In the genomic region with DNA sequence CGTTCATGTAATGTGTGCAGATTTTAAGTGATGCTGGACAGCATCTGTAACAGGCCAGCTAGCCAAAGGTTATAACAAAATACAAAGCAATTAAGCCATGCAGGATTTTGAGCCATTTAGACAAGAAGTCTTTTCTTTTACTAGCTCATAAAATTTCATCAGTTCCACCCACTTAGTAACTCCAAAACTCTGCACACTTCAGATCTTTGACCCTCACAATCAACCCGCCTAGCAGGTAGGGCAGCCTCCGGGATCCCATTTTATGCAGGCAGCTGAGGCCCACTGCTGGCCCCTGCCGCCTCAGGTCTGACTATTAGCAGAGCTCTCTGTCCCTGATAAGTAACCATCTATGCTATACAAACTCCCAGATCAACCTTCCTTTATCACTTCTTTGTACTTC, we compare ENCODE assay signal across 20 cellular contexts.
DNase-seq lines count a peak whose midpoint lies in the region; ATAC-seq and TF ChIP-seq lines count a peak whose summit lies in the region.
"Had no signal": no experiment of that assay in that cellular context is flagged by ENCODE, and none has a peak within 500 bp of the region (broad histone marks: within the 10 kb centered on the region; RNA-seq: fewer than 3 reads in every experiment).

No MANE protein-coding gene starts in this region.

- no peak for TF ChIP-seq CTCF in HEK293 (tag by site-specific recombination; IDR thresholded peaks at IDR 0.05)
- no peak for TF ChIP-seq CTCF in nephron progenitor cell (IDR thresholded peaks at IDR 0.05)

- intact Hi-C loops in dendritic cell treated with granulocyte-macrophage colony-stimulating factor and Interleukin-4, amounts not matched to agents 40 ng/mL and 50 ng/mL, for 4 days (cut with micrococcal nuclease) = no loop called here

- H3K4me3 ChIP-seq in HEK293 (ENCODE audit: low read depth, low read length) = no peak overlapping the region
- H3K4me3 ChIP-seq: adrenal gland, breast epithelium, left lung, smooth muscle cell had no signal

- H3K9me3 Mint-ChIP-seq in dendritic cell treated with granulocyte-macrophage colony-stimulating factor and Interleukin-4, amounts not matched to agents 40 ng/mL and 50 ng/mL, for 4 days = no peaks in the 10 kb centered on the region
- H3K9me3 Mint-ChIP-seq in nephron progenitor cell = no peaks in the 10 kb centered on the region
- H3K9me3 Mint-ChIP-seq: CD8-positive, alpha-beta memory T cell had no signal

- no peak overlapping the region for H3K4me3 Mint-ChIP-seq in dendritic cell treated with granulocyte-macrophage colony-stimulating factor and Interleukin-4, amounts not matched to agents 40 ng/mL and 50 ng/mL, for 4 days
- no peak overlapping the region for H3K4me3 Mint-ChIP-seq in nephron progenitor cell
- H3K4me3 Mint-ChIP-seq: CD8-positive, alpha-beta memory T cell had no signal

- POLR2A ChIA-PET in HEK293 (lab: Yijun Ruan, JAX) = no interaction called here

- ATAC-seq in GM21360 (IDR thresholded peaks at IDR 0.05; ENCODE audit: unreplicated experiment) (no peak), GM18873 (IDR thresholded peaks at IDR 0.05; ENCODE audit: low FRiP score, unreplicated experiment) (no peak)
- ATAC-seq: left lung had no signal

- H3K27me3 Mint-ChIP-seq in dendritic cell treated with granulocyte-macrophage colony-stimulating factor and Interleukin-4, amounts not matched to agents 40 ng/mL and 50 ng/mL, for 4 days = no peaks in the 10 kb centered on the region
- peaks cover 2% of the 10 kb centered on the region for H3K27me3 Mint-ChIP-seq in nephron progenitor cell (ENCODE audit: low read depth, poor library complexity)
- H3K27me3 Mint-ChIP-seq: CD8-positive, alpha-beta memory T cell had no signal

- H3K36me3 ChIP-seq in HEK293 (ENCODE audit: control insufficient read depth in 2 of 2, insufficient read depth in 1 of 2, low read length in 2 of 2) = peaks cover 74 to 86% of the 10 kb centered on the region in 2 experiments
- H3K36me3 ChIP-seq: breast epithelium had no signal

- H3K4me1 Mint-ChIP-seq in dendritic cell treated with granulocyte-macrophage colony-stimulating factor and Interleukin-4, amounts not matched to agents 40 ng/mL and 50 ng/mL, for 4 days (ENCODE audit: low read depth) = peaks cover 33% of the 10 kb centered on the region
- peaks cover 33% of the 10 kb centered on the region for H3K4me1 Mint-ChIP-seq in nephron progenitor cell

- no peaks in the 10 kb centered on the region for H3K9me3 ChIP-seq in HEK293 (ENCODE audit: control insufficient read depth, insufficient read depth, low read depth, low read length)
- H3K9me3 ChIP-seq: adrenal gland, breast epithelium, left lung had no signal

- H3K36me3 Mint-ChIP-seq in dendritic cell treated with granulocyte-macrophage colony-stimulating factor and Interleukin-4, amounts not matched to agents 40 ng/mL and 50 ng/mL, for 4 days (ENCODE audit: low read depth) = peaks cover 73% of the 10 kb centered on the region
- H3K36me3 Mint-ChIP-seq in nephron progenitor cell (ENCODE audit: low read depth) = peaks cover 76% of the 10 kb centered on the region

- H3K27ac ChIP-seq in HEK293 (ENCODE audit: extremely low read depth, low read depth, low read length) = no peak overlapping the region
- H3K27ac ChIP-seq: adrenal gland, breast epithelium, left lung had no signal

- peaks cover 18% of the 10 kb centered on the region; the same call in 1 of the 2 replicates for H3K4me1 ChIP-seq in HEK293 (ENCODE audit: control insufficient read depth, insufficient read depth, low read length)
- H3K4me1 ChIP-seq: breast epithelium had no signal

- CTCF ChIA-PET in HEK293 (lab: Yijun Ruan, JAX) = interaction anchor here (0.7 to 1.4 kb wide), 7 partner anchors 8 to 73 kb away, joined by 3 to 7 read pairs (median 3); no protein-coding TSS in a partner anchor

- H3K27ac Mint-ChIP-seq in dendritic cell treated with granulocyte-macrophage colony-stimulating factor and Interleukin-4, amounts not matched to agents 40 ng/mL and 50 ng/mL, for 4 days = peak overlapping the region; percentile 13
- peak overlapping the region; percentile 2 for H3K27ac Mint-ChIP-seq in nephron progenitor cell

- peak; percentile 19 for DNase-seq in DMS53 (lab: John Stamatoyannopoulos, UW)
- no peak for DNase-seq in DMS53 treated with DMSO at 0.1 percent for 48 hours (lab: John Stamatoyannopoulos, UW; ENCODE audit: unreplicated experiment)
- no peak for DNase-seq in nephron progenitor cell
- DNase-seq in anterior cingulate cortex (lab: John Stamatoyannopoulos, UW) = no peak
- DNase-seq: 8988T; activated CD8-positive, alpha-beta memory T cell treated with anti-CD3 and anti-CD28 coated beads, Interleukin-2, amount 50 U/mL, for 48 hours; activated gamma-delta T cell treated with Interleukin-2 at 50 U/mL for 16 hours; adrenal gland; CD8-positive, alpha-beta memory T cell; cortex of kidney; DND-41; left lung; midbrain; stimulated activated naive CD4-positive, alpha-beta T cell had no signal

TF ChIP-seq in HEK293, 187 proteins besides CTCF, POLR2A, EP300 and RAD21:
- TF ChIP-seq, protein P1, sequence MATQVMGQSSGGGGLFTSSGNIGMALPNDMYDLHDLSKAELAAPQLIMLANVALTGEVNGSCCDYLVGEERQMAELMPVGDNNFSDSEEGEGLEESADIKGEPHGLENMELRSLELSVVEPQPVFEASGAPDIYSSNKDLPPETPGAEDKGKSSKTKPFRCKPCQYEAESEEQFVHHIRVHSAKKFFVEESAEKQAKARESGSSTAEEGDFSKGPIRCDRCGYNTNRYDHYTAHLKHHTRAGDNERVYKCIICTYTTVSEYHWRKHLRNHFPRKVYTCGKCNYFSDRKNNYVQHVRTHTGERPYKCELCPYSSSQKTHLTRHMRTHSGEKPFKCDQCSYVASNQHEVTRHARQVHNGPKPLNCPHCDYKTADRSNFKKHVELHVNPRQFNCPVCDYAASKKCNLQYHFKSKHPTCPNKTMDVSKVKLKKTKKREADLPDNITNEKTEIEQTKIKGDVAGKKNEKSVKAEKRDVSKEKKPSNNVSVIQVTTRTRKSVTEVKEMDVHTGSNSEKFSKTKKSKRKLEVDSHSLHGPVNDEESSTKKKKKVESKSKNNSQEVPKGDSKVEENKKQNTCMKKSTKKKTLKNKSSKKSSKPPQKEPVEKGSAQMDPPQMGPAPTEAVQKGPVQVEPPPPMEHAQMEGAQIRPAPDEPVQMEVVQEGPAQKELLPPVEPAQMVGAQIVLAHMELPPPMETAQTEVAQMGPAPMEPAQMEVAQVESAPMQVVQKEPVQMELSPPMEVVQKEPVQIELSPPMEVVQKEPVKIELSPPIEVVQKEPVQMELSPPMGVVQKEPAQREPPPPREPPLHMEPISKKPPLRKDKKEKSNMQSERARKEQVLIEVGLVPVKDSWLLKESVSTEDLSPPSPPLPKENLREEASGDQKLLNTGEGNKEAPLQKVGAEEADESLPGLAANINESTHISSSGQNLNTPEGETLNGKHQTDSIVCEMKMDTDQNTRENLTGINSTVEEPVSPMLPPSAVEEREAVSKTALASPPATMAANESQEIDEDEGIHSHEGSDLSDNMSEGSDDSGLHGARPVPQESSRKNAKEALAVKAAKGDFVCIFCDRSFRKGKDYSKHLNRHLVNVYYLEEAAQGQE (tag by site-specific recombination; IDR thresholded peaks at IDR 0.05) = peak; percentile 73; the same call in 1 of the 2 replicates
- peak; percentile 37; the same call in 1 of the 2 replicates for TF ChIP-seq EGR2 (tag by site-specific recombination; IDR thresholded peaks at IDR 0.05; ENCODE audit: low read depth)
- no peak for TF ChIP-seq ZXDB (tag by site-specific recombination; IDR thresholded peaks at IDR 0.05)
- no peak for TF ChIP-seq ZBTB17 (tag by site-specific recombination; IDR thresholded peaks at IDR 0.05)
- no peak for TF ChIP-seq ZBTB21 (tag by site-specific recombination; IDR thresholded peaks at IDR 0.05)
- TF ChIP-seq ZFHX2 (tag by site-specific recombination; conservative IDR thresholded peaks at IDR 0.05) = peak; percentile 58
- TF ChIP-seq ZFP41 (tag by site-specific recombination; IDR thresholded peaks at IDR 0.05; ENCODE audit: borderline replicate concordance) = no peak
- TF ChIP-seq, protein P2, sequence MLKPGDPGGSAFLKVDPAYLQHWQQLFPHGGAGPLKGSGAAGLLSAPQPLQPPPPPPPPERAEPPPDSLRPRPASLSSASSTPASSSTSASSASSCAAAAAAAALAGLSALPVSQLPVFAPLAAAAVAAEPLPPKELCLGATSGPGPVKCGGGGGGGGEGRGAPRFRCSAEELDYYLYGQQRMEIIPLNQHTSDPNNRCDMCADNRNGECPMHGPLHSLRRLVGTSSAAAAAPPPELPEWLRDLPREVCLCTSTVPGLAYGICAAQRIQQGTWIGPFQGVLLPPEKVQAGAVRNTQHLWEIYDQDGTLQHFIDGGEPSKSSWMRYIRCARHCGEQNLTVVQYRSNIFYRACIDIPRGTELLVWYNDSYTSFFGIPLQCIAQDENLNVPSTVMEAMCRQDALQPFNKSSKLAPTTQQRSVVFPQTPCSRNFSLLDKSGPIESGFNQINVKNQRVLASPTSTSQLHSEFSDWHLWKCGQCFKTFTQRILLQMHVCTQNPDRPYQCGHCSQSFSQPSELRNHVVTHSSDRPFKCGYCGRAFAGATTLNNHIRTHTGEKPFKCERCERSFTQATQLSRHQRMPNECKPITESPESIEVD (tag by site-specific recombination; IDR thresholded peaks at IDR 0.05) = peak; percentile 70
- TF ChIP-seq ZNF121 (tag by site-specific recombination; IDR thresholded peaks at IDR 0.05) = no peak
- no peak for TF ChIP-seq ZNF155 (tag by site-specific recombination; IDR thresholded peaks at IDR 0.05)
